19 cellular contexts compared by ENCODE assay signal in the genomic region with DNA sequence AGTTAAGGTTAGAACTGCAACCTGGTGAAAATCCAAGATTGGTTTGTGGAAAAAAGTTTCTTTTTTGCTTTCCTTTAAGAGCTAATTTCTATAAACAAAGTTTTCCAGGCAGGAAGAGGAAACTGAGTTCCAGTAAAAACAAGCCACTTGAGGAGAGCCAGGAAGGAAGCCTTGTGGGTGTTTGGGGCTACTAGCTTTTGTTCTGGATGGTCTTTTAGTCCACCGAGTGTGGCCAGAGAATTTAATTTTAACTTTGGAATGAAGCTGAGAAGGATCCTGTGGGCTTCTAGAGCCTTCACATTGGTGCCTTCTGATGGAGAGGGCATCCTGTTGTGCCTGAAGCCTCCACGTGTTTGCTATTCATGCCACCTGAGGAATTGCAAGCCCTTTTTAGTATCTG.
"Had no signal": no experiment of that assay in that cellular context is flagged by ENCODE, and none has a peak within 500 bp of the region (broad histone marks: within the 10 kb centered on the region; RNA-seq: fewer than 3 reads in every experiment).

No MANE protein-coding gene starts in this region.

- H3K27me3 ChIP-seq: ovary, upper lobe of left lung had no signal

- H3K4me3 ChIP-seq: dorsolateral prefrontal cortex, mucosa of descending colon, ovary, SK-N-MC, upper lobe of left lung had no signal

- H3K4me1 Mint-ChIP-seq: activated CD4-positive, alpha-beta T cell treated with anti-CD3 and anti-CD28 coated beads, Interleukin-2, amount 10 ng/mL, durations not matched to agents 7 days and 5 days; activated naive CD8-positive, alpha-beta T cell treated with anti-CD3 and anti-CD28 coated beads, Interleukin-2, amount 10 ng/mL, durations not matched to agents 7 days and 5 days; memory B cell; naive thymus-derived CD4-positive, alpha-beta T cell; T-cell had no signal

- H3K27me3 Mint-ChIP-seq: activated CD4-positive, alpha-beta T cell treated with anti-CD3 and anti-CD28 coated beads, Interleukin-2, amount 10 ng/mL, durations not matched to agents 7 days and 5 days; activated naive CD8-positive, alpha-beta T cell treated with anti-CD3 and anti-CD28 coated beads, Interleukin-2, amount 10 ng/mL, durations not matched to agents 7 days and 5 days had no signal

- H3K36me3 ChIP-seq: ovary, upper lobe of left lung had no signal

- DNase-seq: activated CD4-positive, alpha-beta T cell treated with anti-CD3 and anti-CD28 coated beads, Interleukin-2, amount 10 ng/mL, durations not matched to agents 7 days and 5 days; activated CD8-positive, alpha-beta memory T cell treated with anti-CD3 and anti-CD28 coated beads for 24 hours; activated naive CD4-positive, alpha-beta T cell; activated naive CD8-positive, alpha-beta T cell treated with anti-CD3 and anti-CD28 coated beads, Interleukin-2, amount 10 ng/mL, durations not matched to agents 7 days and 5 days; dorsolateral prefrontal cortex; mucosa of descending colon; naive thymus-derived CD4-positive, alpha-beta T cell; ovary; stimulated activated CD4-positive, alpha-beta T cell treated with anti-CD3 and anti-CD28 coated beads, Interleukin-15, amount 100 ng/mL, for 24 hours; stimulated activated CD4-positive, alpha-beta T cell treated with anti-CD3 and anti-CD28 coated beads, Interleukin-4, amount 100 ng/mL, for 24 hours; stimulated activated naive CD4-positive, alpha-beta T cell; T-cell; T-helper 9 cell; upper lobe of left lung had no signal

- FAIRE-seq: islet of Langerhans had no signal

- H3K27ac Mint-ChIP-seq: activated CD4-positive, alpha-beta T cell treated with anti-CD3 and anti-CD28 coated beads, Interleukin-2, amount 10 ng/mL, durations not matched to agents 7 days and 5 days; activated naive CD8-positive, alpha-beta T cell treated with anti-CD3 and anti-CD28 coated beads, Interleukin-2, amount 10 ng/mL, durations not matched to agents 7 days and 5 days; activated T-helper 1 cell treated with anti-CD3 and anti-CD28 coated beads, Interleukin-12 subunit alpha, Interleukin-12 subunit beta, Interleukin-2, Interleukin-4 antibody, amounts not matched to agents 30 ng/mL and 10 ng/mL and 1 ng/mL, durations not matched to agents 14 hours and 24 hours and 36 hours; memory B cell; T-cell had no signal

- H3K4me3 Mint-ChIP-seq: activated CD4-positive, alpha-beta T cell treated with anti-CD3 and anti-CD28 coated beads, Interleukin-2, amount 10 ng/mL, durations not matched to agents 7 days and 5 days; activated naive CD8-positive, alpha-beta T cell treated with anti-CD3 and anti-CD28 coated beads, Interleukin-2, amount 10 ng/mL, durations not matched to agents 7 days and 5 days; activated T-helper 1 cell treated with anti-CD3 and anti-CD28 coated beads, Interleukin-12 subunit alpha, Interleukin-12 subunit beta, Interleukin-2, Interleukin-4 antibody, amounts not matched to agents 30 ng/mL and 10 ng/mL and 1 ng/mL, durations not matched to agents 14 hours and 24 hours and 36 hours; memory B cell; naive thymus-derived CD4-positive, alpha-beta T cell; T-cell had no signal

- H3K9me3 Mint-ChIP-seq: activated CD4-positive, alpha-beta T cell treated with anti-CD3 and anti-CD28 coated beads, Interleukin-2, amount 10 ng/mL, durations not matched to agents 7 days and 5 days; activated naive CD8-positive, alpha-beta T cell treated with anti-CD3 and anti-CD28 coated beads, Interleukin-2, amount 10 ng/mL, durations not matched to agents 7 days and 5 days; activated T-helper 1 cell treated with anti-CD3 and anti-CD28 coated beads, Interleukin-12 subunit alpha, Interleukin-12 subunit beta, Interleukin-2, Interleukin-4 antibody, amounts not matched to agents 30 ng/mL and 10 ng/mL and 1 ng/mL, durations not matched to agents 14 hours and 24 hours and 36 hours had no signal

- H3K27ac ChIP-seq: dorsolateral prefrontal cortex, ovary, SK-N-MC had no signal

- H3K9me3 ChIP-seq: mucosa of descending colon, ovary, upper lobe of left lung had no signal

- H3K36me3 Mint-ChIP-seq: activated naive CD8-positive, alpha-beta T cell treated with anti-CD3 and anti-CD28 coated beads, Interleukin-2, amount 10 ng/mL, durations not matched to agents 7 days and 5 days; memory B cell; naive thymus-derived CD4-positive, alpha-beta T cell; T-cell had no signal

- ATAC-seq: esophagus mucosa; mucosa of descending colon; naive thymus-derived CD4-positive, alpha-beta T cell; T-cell had no signal
